ENCODE assay signal across 20 cellular contexts in genomic region chr1:175443332-175443731, GRCh38.
"Had no signal": no experiment of that assay in that cellular context is flagged by ENCODE, and none has a peak within 500 bp of the region (broad histone marks: within the 10 kb centered on the region; RNA-seq: fewer than 3 reads in every experiment).

No MANE protein-coding gene starts in this region.

- H3K4me3 ChIP-seq: adrenal gland, lung, ovary, smooth muscle cell, testis had no signal

- DNase-seq: activated CD4-positive, alpha-beta T cell treated with anti-CD3 and anti-CD28 coated beads, Interleukin-2, amount 10 ng/mL, durations not matched to agents 7 days and 5 days; activated CD8-positive, alpha-beta T cell treated with anti-CD3 and anti-CD28 coated beads, Interleukin-2, amount 10 ng/mL, durations not matched to agents 7 days and 5 days; activated gamma-delta T cell treated with Interleukin-2 at 50 U/mL for 16 hours; activated T-cell treated with anti-CD3 and anti-CD28 coated beads, Interleukin-2, amount 50 U/mL, for 72 hours; adrenal gland; cerebellar nuclear complex; effector CD4-positive, alpha-beta T cell; hypothalamus; natural killer cell; ovary; stimulated activated CD4-positive, alpha-beta T cell treated with anti-CD3 and anti-CD28 coated beads, Interleukin-4, amount 100 ng/mL, for 1 hour; testis had no signal

- FAIRE-seq: bronchial epithelial cell, frontal cortex, keratinocyte had no signal

- ATAC-seq: activated CD8-positive, alpha-beta T cell treated with anti-CD3 and anti-CD28 coated beads, Interleukin-2, amount 10 ng/mL, durations not matched to agents 7 days and 5 days; activated naive CD4-positive, alpha-beta T cell treated with anti-CD3 and anti-CD28 coated beads, Interleukin-2, amount 50 U/mL, for 72 hours; left lobe of liver; natural killer cell; sciatic nerve had no signal

- H3K9me3 ChIP-seq: adrenal gland, ovary, testis had no signal

- H3K4me1 ChIP-seq: adrenal gland, testis had no signal

- H3K27ac ChIP-seq: adrenal gland, ovary, testis had no signal

- H3K36me3 ChIP-seq: adrenal gland, ovary had no signal

- H3K4me2 ChIP-seq: smooth muscle cell had no signal

- H3K27me3 ChIP-seq: adrenal gland, ovary, testis had no signal
